ENCODE assay signal across 8 cellular contexts in the genomic region with DNA sequence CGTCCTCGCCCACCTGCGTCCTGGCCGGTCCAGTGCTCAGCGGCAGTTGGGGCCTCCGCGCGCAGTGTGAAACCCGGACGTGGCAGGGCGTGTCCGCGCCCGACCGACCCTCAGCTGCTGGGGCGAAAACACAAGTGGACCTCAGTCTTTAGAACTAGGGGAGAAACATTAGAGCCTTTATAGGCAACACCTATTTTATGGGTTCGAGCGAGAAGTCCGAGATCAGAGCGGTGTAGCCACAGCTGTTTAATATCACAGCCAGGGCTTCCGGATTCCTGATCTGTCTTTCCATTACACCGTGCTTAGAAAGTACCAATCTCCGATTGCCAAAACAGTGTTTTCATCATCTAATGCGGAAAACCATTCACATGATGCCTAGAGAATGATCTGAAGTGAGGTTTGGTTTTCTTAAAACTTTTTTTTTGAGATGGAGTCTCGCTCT. TPM values are rescaled to one million over a fixed set of nuclear protein-coding genes. Genes with fewer than 3 reads are reported as not detected.
DNase-seq lines count a peak whose midpoint lies in the region; ATAC-seq, FAIRE-seq and TF ChIP-seq lines count a peak whose summit lies in the region.

No MANE protein-coding gene starts in this region.

- H3K27ac ChIP-seq in kidney (ENCODE audit: low read depth in 2 of 2, low read length in 2 of 2) (no peak overlapping the region), suprapubic skin (no peak overlapping the region)

- POLR2A ChIA-PET in BJ (lab: Charles Lee): interaction anchor here (0.6 kb wide), 1 partner anchor 1051 kb away, joined by 3 read pairs; no protein-coding TSS in a partner anchor

- DNase-seq in BJ (ENCODE audit: low read depth): no peak
- DNase-seq in HT-29 (ENCODE audit: low spot score): peak; percentile 75
- DNase-seq in astrocyte of the spinal cord (ENCODE audit: low read depth, low spot score): peak; percentile 19
- peak; percentile 80 for DNase-seq in kidney
- no peak for DNase-seq in suprapubic skin (ENCODE audit: low spot score in 2 of 2)
- DNase-seq in UCSD-AML1 (lab: John Stamatoyannopoulos, UW; ENCODE audit: unreplicated experiment): no peak
- no peak for DNase-seq in frontal cortex (ENCODE audit: low spot score in 2 of 2)

- H3K36me3 ChIP-seq in BJ (ENCODE audit: control insufficient read depth, insufficient read depth, low read length) (no peaks in the 10 kb centered on the region), kidney (ENCODE audit: control insufficient read depth in 1 of 2, insufficient read depth in 2 of 2, low read length in 2 of 2) (no peaks in the 10 kb centered on the region), suprapubic skin (peaks cover 10% of the 10 kb centered on the region)

- ATAC-seq in GM19452 (IDR thresholded peaks at IDR 0.05; ENCODE audit: unreplicated experiment): peak; percentile 23

- H3K9me3 ChIP-seq in kidney (ENCODE audit: control insufficient read depth in 1 of 2, low read length in 2 of 2): no peaks in the 10 kb centered on the region
- no peaks in the 10 kb centered on the region for H3K9me3 ChIP-seq in suprapubic skin

- CTCF ChIA-PET in BJ (lab: Yijun Ruan, JAX): interaction anchor here (1.3 to 2.4 kb wide), 2 partner anchors 64 to 199 kb away, joined by 3 to 12 read pairs; a partner anchor contains a TSS

- intact Hi-C loops in kidney (cut with DNase I): no loop called here

- no peak for TF ChIP-seq EP300 in suprapubic skin (IDR thresholded peaks at IDR 0.05)

- TF ChIP-seq CTCF in BJ (IDR thresholded peaks at IDR 0.05; ENCODE audit: insufficient read depth, low read depth, low read length) (no peak), astrocyte of the spinal cord (IDR thresholded peaks at IDR 0.05; ENCODE audit: low read depth, low read length) (no peak), kidney (IDR thresholded peaks at IDR 0.05; ENCODE audit: borderline replicate concordance, extremely low read depth, insufficient read depth) (no peak), suprapubic skin (IDR thresholded peaks at IDR 0.05) (no peak)

- peak overlapping the region in 1 of 2 donors; percentile 15 for H3K9ac ChIP-seq in kidney (ENCODE audit: low read length in 2 of 2)

- WGBS in suprapubic skin: under 1% methylated on average over 20 of the region's 25 CpGs

- H3K4me3 ChIP-seq in BJ (ENCODE audit: low read depth, low read length) (peak overlapping the region; percentile 89), astrocyte of the spinal cord (ENCODE audit: low read depth, low read length) (peak overlapping the region; percentile 98), kidney (ENCODE audit: low read length in 2 of 2) (peak overlapping the region; percentile 88 to 99), suprapubic skin (peak overlapping the region; percentile 65)

- in situ Hi-C loops in astrocyte of the spinal cord (cut with HindIII; ENCODE audit: low sequenced_read_pairs): no loop called here

- peaks cover 6 to 16% of the 10 kb centered on the region in 2 donors for H3K4me1 ChIP-seq in kidney (ENCODE audit: control insufficient read depth in 1 of 2, insufficient read depth in 1 of 2, low read depth in 1 of 2, low read length in 2 of 2)
- H3K4me1 ChIP-seq in suprapubic skin: peaks cover 13% of the 10 kb centered on the region

- FAIRE-seq in kidney (lab: Jason Lieb, UNC) (no peak), frontal cortex (lab: Jason Lieb, UNC) (no peak)

- no peak for TF ChIP-seq POLR2A in suprapubic skin (IDR thresholded peaks at IDR 0.05)

- H3K27me3 ChIP-seq in BJ (ENCODE audit: control insufficient read depth, insufficient read depth, low read length): no peaks in the 10 kb centered on the region
- H3K27me3 ChIP-seq in suprapubic skin: no peaks in the 10 kb centered on the region

RNA-seq across cellular contexts. Expression of a gene that starts 0.5 kb away (rescaled TPM):
- 8.9 TPM in 2 replicates for polyA plus RNA-seq in BJ (2011; rRNA removed)
- polyA minus RNA-seq in BJ (2011; rRNA and poly(A)+ RNA removed): 6.6 and 9.0 TPM in 2 replicates
- 15.7 and 16.1 TPM in 2 replicates for total RNA-seq in HT-29 (2014; rRNA removed; shearing (Covaris generic))
- total RNA-seq in kidney: 1.1 TPM
- polyA plus RNA-seq in kidney (ENCODE audit: insufficient read depth, low read depth, low replicate concordance): not detected
- 1 to 10 TPM in 2 of 4 donors, under 1 TPM in 2; 0.64 to 2.2 (median 1.1) TPM for total RNA-seq in suprapubic skin
- 0.82 TPM for total RNA-seq in frontal cortex

RNA-seq across cellular contexts. Expression of a gene that starts 59.6 kb away (rescaled TPM):
- 25.1 and 28.3 TPM in 2 replicates for polyA plus RNA-seq in BJ (2011; rRNA removed)
- polyA minus RNA-seq in BJ (2011; rRNA and poly(A)+ RNA removed): 11.7 and 12.1 TPM in 2 replicates
- total RNA-seq in HT-29 (2014; rRNA removed; shearing (Covaris generic)): 33.2 and 35.7 TPM in 2 replicates
- total RNA-seq in kidney: 38.2 TPM
- polyA plus RNA-seq in kidney (ENCODE audit: insufficient read depth, low read depth, low replicate concordance): 34.9 TPM
- 10 to 100 TPM; 25.4 to 44.8 (median 35.6) TPM for total RNA-seq in suprapubic skin
- 15.9 TPM for total RNA-seq in frontal cortex

Comparison
In these comparisons a context has a peak if more than half of its experiments do, and no peak if none do; other contexts are left out.
1. DNase-seq: peak in HT-29 (single experiment), astrocyte of the spinal cord (single experiment) and kidney (single experiment); none in BJ (single experiment), suprapubic skin (0 of 2), UCSD-AML1 (single experiment) and frontal cortex (0 of 2).
2. Peak in every context shown above with its lines, with median percentiles within 50 percentile points of each other: H3K4me3 ChIP-seq.